8 cellular contexts compared by ENCODE assay signal in genomic region chr11:15208570-15209222, GRCh38.
DNase-seq lines count a peak whose midpoint lies in the region; ATAC-seq and TF ChIP-seq lines count a peak whose summit lies in the region.

No MANE protein-coding gene starts in this region.

- no peaks in the 10 kb centered on the region for H3K36me3 Mint-ChIP-seq in progenitor cell of endocrine pancreas (ENCODE audit: insufficient read depth)

- H3K4me1 Mint-ChIP-seq in progenitor cell of endocrine pancreas (ENCODE audit: low read depth), result no peaks in the 10 kb centered on the region

- peaks cover 19% of the 10 kb centered on the region for H3K27me3 Mint-ChIP-seq in progenitor cell of endocrine pancreas

- no peaks in the 10 kb centered on the region for H3K36me3 ChIP-seq in aorta (ENCODE audit: control insufficient read depth in 1 of 2, insufficient read depth in 2 of 2, low read length in 1 of 2)

- no peak overlapping the region for H3K4me3 Mint-ChIP-seq in progenitor cell of endocrine pancreas (ENCODE audit: low read depth)

- DNase-seq in GM12865 (ENCODE audit: low read depth) (peak; percentile 72), H4 (ENCODE audit: low spot score) (peak; percentile 66), LHCN-M2 (ENCODE audit: low read depth) (peak; percentile 42), SKM-1 treated with dmso at 0.1 percent for 144 hours (lab: John Stamatoyannopoulos, UW; ENCODE audit: unreplicated experiment) (peak; percentile 35), Right ventricle myocardium inferior (ENCODE audit: missing footprints) (peak; percentile 88), progenitor cell of endocrine pancreas (ENCODE audit: low spot score, unreplicated experiment) (peak; percentile 85), aorta (peak; percentile 77 to 89)
- peak; percentile 73 for DNase-seq in activated naive CD4-positive, alpha-beta T cell treated with anti-CD3 and anti-CD28 coated beads, Interleukin-2, amount 50 U/mL, for 16 hours

- peak; percentile 81 for ATAC-seq in Right ventricle myocardium inferior
- ATAC-seq in aorta (ENCODE audit: low FRiP score), result peak; percentile 91

- no peak overlapping the region for H3K27ac Mint-ChIP-seq in progenitor cell of endocrine pancreas

- H3K9me3 ChIP-seq in aorta (ENCODE audit: control insufficient read depth, low read length), result no peaks in the 10 kb centered on the region

- no peaks in the 10 kb centered on the region for H3K4me1 ChIP-seq in aorta (ENCODE audit: control insufficient read depth in 1 of 2, insufficient read depth in 2 of 2, low read length in 2 of 2)

- H3K9me3 Mint-ChIP-seq in progenitor cell of endocrine pancreas (ENCODE audit: low read depth), result no peaks in the 10 kb centered on the region

- no peaks in the 10 kb centered on the region for H3K27me3 ChIP-seq in aorta (ENCODE audit: control insufficient read depth in 1 of 2, insufficient read depth in 2 of 2, low read length in 1 of 2)

- H3K27ac ChIP-seq in aorta (ENCODE audit: low read depth in 1 of 2, low read length in 2 of 2), result no peak overlapping the region

- TF ChIP-seq CTCF in GM12865 (IDR thresholded peaks at IDR 0.05; ENCODE audit: insufficient read depth, low read depth, low read length, missing control alignments), result peak; percentile 92
- peak; percentile 98 for TF ChIP-seq CTCF in progenitor cell of endocrine pancreas (IDR thresholded peaks at IDR 0.05; ENCODE audit: unreplicated experiment)

- H3K4me3 ChIP-seq in GM12865 (ENCODE audit: low read depth, low read length) (no peak overlapping the region), aorta (ENCODE audit: low read length in 2 of 2) (no peak overlapping the region)

- WGBS in aorta, 2 donors, result 14 to 16% methylated on average over 9 of the region's 9 CpGs

- intact Hi-C loops in Right ventricle myocardium inferior (cut with DNase I) (loop anchor here (1.0 to 2.0 kb wide), 2 partner anchors 107 to 300 kb away; no protein-coding TSS in a partner anchor), aorta (cut with DNase I) (loop anchor here (1.0 to 10.0 kb wide), 5 partner anchors 41 to 304 kb away; partner anchors contain the start of gene CALCA (in 1 of the 2))

Comparison
In these comparisons a context has a peak if more than half of its experiments do, and no peak if none do; other contexts are left out.
1. DNase-seq: peak in every context shown above with its lines; median percentile 88 in Right ventricle myocardium inferior; 85 in progenitor cell of endocrine pancreas; 83 in aorta; 73 in activated naive CD4-positive, alpha-beta T cell treated with anti-CD3 and anti-CD28 coated beads, Interleukin-2, amount 50 U/mL, for 16 hours; 72 in GM12865; 66 in H4; 42 in LHCN-M2; 35 in SKM-1 treated with dmso at 0.1 percent for 144 hours.